In the genomic region with DNA sequence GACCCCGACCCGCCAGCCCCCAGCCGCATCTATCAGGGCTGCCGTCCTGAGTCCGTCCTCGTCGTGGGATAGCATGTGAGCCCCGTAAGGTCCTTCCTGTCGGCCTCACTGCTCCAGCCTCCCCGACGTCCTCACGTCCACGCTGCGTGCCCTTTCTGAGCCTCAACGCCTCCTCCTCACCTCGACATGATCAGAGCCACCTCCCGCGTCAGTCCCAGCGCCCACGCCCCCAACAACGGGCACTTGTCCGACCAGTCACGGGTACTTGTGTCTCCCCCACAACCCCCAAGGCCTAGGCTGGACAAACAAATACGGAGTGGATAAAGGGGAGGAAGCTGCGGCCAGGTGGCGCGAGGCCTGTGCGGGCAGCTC, we compare ENCODE assay signal across 8 cellular contexts. TPM values are rescaled to one million over a fixed set of nuclear protein-coding genes. Genes with fewer than 3 reads are reported as not detected.
A peak's percentile ranks its signal among the peaks of the same experiment; 100 is the strongest.
DNase-seq lines count a peak whose midpoint lies in the region; ATAC-seq and TF ChIP-seq lines count a peak whose summit lies in the region.

No MANE protein-coding gene starts in this region.

- H3K4me3 ChIP-seq in WI38 (ENCODE audit: low read depth, low read length) (peak overlapping the region; percentile 67), mucosa of descending colon (peak overlapping the region; percentile 54), testis (peak overlapping the region; percentile 75 to 89)

- H3K9me3 ChIP-seq in mucosa of descending colon (no peaks in the 10 kb centered on the region), testis (no peaks in the 10 kb centered on the region)

- intact Hi-C loops in mucosa of descending colon (cut with DNase I, micrococcal nuclease) (no loop called here), testis (cut with DNase I; ENCODE audit: low total_unique reads) (no loop called here)

- peak overlapping the region; percentile 87 to 88 for H3K27ac ChIP-seq in testis

- TF ChIP-seq CTCF in WI38 (IDR thresholded peaks at IDR 0.05; ENCODE audit: low read depth, low read length) (no peak), mucosa of descending colon (IDR thresholded peaks at IDR 0.05) (no peak), testis (IDR thresholded peaks at IDR 0.05) (no peak)

- DNase-seq in CD1c-positive myeloid dendritic cell (ENCODE audit: extremely low spot score) (peak; percentile 68), KG1 (lab: John Stamatoyannopoulos, UW) (peak; percentile 60), ecto neural progenitor cell (ENCODE audit: low spot score) (peak; percentile 80), mucosa of descending colon (peak in 2 of 3 donors; percentile 69 to 76), testis (peak; percentile 63)

- peak; percentile 16 for ATAC-seq in GM19452 (IDR thresholded peaks at IDR 0.05; ENCODE audit: unreplicated experiment)
- ATAC-seq in mucosa of descending colon = peak; percentile 32
- no peak for ATAC-seq in GM21447 (IDR thresholded peaks at IDR 0.05; ENCODE audit: unreplicated experiment)

- WGBS in testis, 2 donors = 2 to 5% methylated on average over 20 to 28 of the region's 28 CpGs

- H3K4me1 ChIP-seq in mucosa of descending colon (ENCODE audit: low read depth) (no peaks in the 10 kb centered on the region), testis (no peaks in the 10 kb centered on the region)

- no peaks in the 10 kb centered on the region for H3K36me3 ChIP-seq in mucosa of descending colon (ENCODE audit: low read depth)
- H3K36me3 ChIP-seq in testis (ENCODE audit: low read depth, missing control alignments) = no peaks in the 10 kb centered on the region

- no peak for TF ChIP-seq POLR2A in testis (IDR thresholded peaks at IDR 0.05)

- no peaks in the 10 kb centered on the region for H3K27me3 ChIP-seq in testis

RNA-seq across cellular contexts. Expression of gene ZNF497, which starts 0.7 kb away (rescaled TPM):
- total RNA-seq in mucosa of descending colon (1 to 10 TPM; 1.1 to 1.9 (median 1.2) TPM), testis (10 to 100 TPM; 10.3 to 10.7 TPM)
- polyA plus RNA-seq in testis (ENCODE audit: insufficient read depth, low read depth, low replicate concordance) = 2.6 TPM

RNA-seq across cellular contexts. Expression of gene A1BG, which starts 8.6 kb away (rescaled TPM):
- total RNA-seq in mucosa of descending colon (1 to 10 TPM; 2.0 to 3.7 (median 2.7) TPM), testis (10 to 100 TPM in 1 of 2 donors, 1 to 10 TPM in 1; 3.5 to 13.1 TPM)
- polyA plus RNA-seq in testis (ENCODE audit: insufficient read depth, low read depth, low replicate concordance) = 4.5 TPM

RNA-seq across cellular contexts. Expression of gene ZNF837, which starts 18.9 kb away (rescaled TPM):
- total RNA-seq in mucosa of descending colon (1 to 10 TPM; 1.5 to 3.3 (median 2.5) TPM), testis (1 to 10 TPM; 6.2 to 9.3 TPM)
- 1.3 TPM for polyA plus RNA-seq in testis (ENCODE audit: insufficient read depth, low read depth, low replicate concordance)

RNA-seq across cellular contexts. Expression of gene RPS5, which starts 25.2 kb away (rescaled TPM):
- 100 to 1,000 TPM; 692 to 768 (median 754) TPM for total RNA-seq in mucosa of descending colon
- total RNA-seq in testis = 1,000 to 10,000 TPM in 1 of 2 donors, 100 to 1,000 TPM in 1; 437 to 1,004 TPM
- 746 TPM for polyA plus RNA-seq in testis (ENCODE audit: insufficient read depth, low read depth, low replicate concordance)

RNA-seq across cellular contexts. Expression of gene RNF225, which starts 33.6 kb away (rescaled TPM):
- total RNA-seq in mucosa of descending colon (not detected), testis (not detected)
- not detected for polyA plus RNA-seq in testis (ENCODE audit: insufficient read depth, low read depth, low replicate concordance)
